12 cellular contexts compared by ENCODE assay signal in genomic region chr15:63583027-63583426, GRCh38. TPM values are rescaled to one million over a fixed set of nuclear protein-coding genes. Genes with fewer than 3 reads are reported as not detected.
DNase-seq lines count a peak whose midpoint lies in the region; ATAC-seq and TF ChIP-seq lines count a peak whose summit lies in the region.
"Had no signal": no experiment of that assay in that cellular context is flagged by ENCODE, and none has a peak within 500 bp of the region (broad histone marks: within the 10 kb centered on the region; RNA-seq: fewer than 3 reads in every experiment).

No MANE protein-coding gene starts in this region.

- H3K27me3 Mint-ChIP-seq in activated naive CD8-positive, alpha-beta T cell = no peaks in the 10 kb centered on the region
- no peaks in the 10 kb centered on the region for H3K27me3 Mint-ChIP-seq in activated naive CD8-positive, alpha-beta T cell treated with anti-CD3 and anti-CD28 coated beads for 36 hours
- H3K27me3 Mint-ChIP-seq in stimulated activated naive CD8-positive, alpha-beta T cell treated with anti-CD3 and anti-CD28 coated beads, Interleukin-15, amount 100 ng/mL, for 72 hours = no peaks in the 10 kb centered on the region

- peak; percentile 7 for ATAC-seq in stimulated activated naive CD8-positive, alpha-beta T cell treated with anti-CD3 and anti-CD28 coated beads, Interleukin-15, amount 100 ng/mL, for 72 hours

- POLR2A ChIA-PET in A673 (lab: Charles Lee; ENCODE audit: low non-redundant PET) = interaction anchor here (0.5 kb wide), 1 partner anchor 1294 kb away, joined by 3 read pairs; no protein-coding TSS in a partner anchor

- H3K27ac Mint-ChIP-seq in activated naive CD8-positive, alpha-beta T cell = peak overlapping the region; percentile 82
- H3K27ac Mint-ChIP-seq in activated naive CD8-positive, alpha-beta T cell treated with anti-CD3 and anti-CD28 coated beads for 36 hours = no peak overlapping the region
- no peak overlapping the region for H3K27ac Mint-ChIP-seq in stimulated activated naive CD8-positive, alpha-beta T cell treated with anti-CD3 and anti-CD28 coated beads, Interleukin-15, amount 100 ng/mL, for 72 hours

- H3K9me3 Mint-ChIP-seq in activated naive CD8-positive, alpha-beta T cell (ENCODE audit: low read depth) = no peaks in the 10 kb centered on the region
- H3K9me3 Mint-ChIP-seq in activated naive CD8-positive, alpha-beta T cell treated with anti-CD3 and anti-CD28 coated beads for 36 hours = peaks cover 5% of the 10 kb centered on the region
- no peaks in the 10 kb centered on the region for H3K9me3 Mint-ChIP-seq in stimulated activated naive CD8-positive, alpha-beta T cell treated with anti-CD3 and anti-CD28 coated beads, Interleukin-15, amount 100 ng/mL, for 72 hours

- no peaks in the 10 kb centered on the region for H3K4me1 ChIP-seq in A673 (ENCODE audit: insufficient read depth, low read length, poor library complexity, severe bottlenecking)

- CTCF ChIA-PET in A673 (lab: Charles Lee) = no interaction called here

- no peak for DNase-seq in activated naive CD8-positive, alpha-beta T cell treated with anti-CD3 and anti-CD28 coated beads for 36 hours
- DNase-seq in RKO (ENCODE audit: low spot score) (peak; percentile 89), fibroblast of peridontal ligament (ENCODE audit: extremely low read depth) (peak; percentile 82), cortex of kidney (lab: John Stamatoyannopoulos, UW) (no peak), KBM-7 (no peak), A673 (ENCODE audit: low spot score) (no peak)
- no peak for DNase-seq in stimulated activated naive CD8-positive, alpha-beta T cell treated with anti-CD3 and anti-CD28 coated beads, Interleukin-15, amount 100 ng/mL, for 72 hours
- DNase-seq: activated effector memory CD4-positive, alpha-beta T cell treated with anti-CD3 and anti-CD28 coated beads, Interleukin-2, amount 50 U/mL, for 16 hours; islet precursor cell; NCI-H1694; posterior cingulate gyrus had no signal

- H3K9me3 ChIP-seq in A673 (ENCODE audit: low read depth, low read length, poor library complexity, severe bottlenecking) = peaks cover 8% of the 10 kb centered on the region

- H3K36me3 Mint-ChIP-seq in activated naive CD8-positive, alpha-beta T cell = peaks cover 29% of the 10 kb centered on the region
- peaks cover 50% of the 10 kb centered on the region for H3K36me3 Mint-ChIP-seq in activated naive CD8-positive, alpha-beta T cell treated with anti-CD3 and anti-CD28 coated beads for 36 hours

- H3K4me1 Mint-ChIP-seq in activated naive CD8-positive, alpha-beta T cell (ENCODE audit: low read depth) = peaks cover 25% of the 10 kb centered on the region
- H3K4me1 Mint-ChIP-seq in activated naive CD8-positive, alpha-beta T cell treated with anti-CD3 and anti-CD28 coated beads for 36 hours = peaks cover 13% of the 10 kb centered on the region
- H3K4me1 Mint-ChIP-seq in stimulated activated naive CD8-positive, alpha-beta T cell treated with anti-CD3 and anti-CD28 coated beads, Interleukin-15, amount 100 ng/mL, for 72 hours = peaks cover 24% of the 10 kb centered on the region

- no peak overlapping the region for H3K4me3 ChIP-seq in A673 (ENCODE audit: low read depth, low read length, poor library complexity, severe bottlenecking)

- in situ Hi-C loops in KBM-7 (cut with MboI; ENCODE audit: low pct_unique_long_range_greater_than_20kb, low sequenced_read_pairs) = no loop called here

- BruUV-seq in A673 (replicated peaks; lab: Mats Ljungman, UMichigan) = no TSS peak

- no peak for TF ChIP-seq CTCF in A673 (conservative IDR thresholded peaks at IDR 0.05; ENCODE audit: low read depth, low read length)

- H3K27ac ChIP-seq in A673 (ENCODE audit: low read depth, low read length, poor library complexity, severe bottlenecking) = no peak overlapping the region

- H3K36me3 ChIP-seq in A673 (ENCODE audit: insufficient read depth, low read length, poor library complexity, severe bottlenecking) = peaks cover 21% of the 10 kb centered on the region

- intact Hi-C loops in A673 (cut with micrococcal nuclease; ENCODE audit: unreplicated experiment) = no loop called here

- no peaks in the 10 kb centered on the region for H3K27me3 ChIP-seq in A673 (replicated peaks; ENCODE audit: insufficient read depth, low read depth, low read length, poor library complexity)

- no peak overlapping the region for H3K4me3 Mint-ChIP-seq in activated naive CD8-positive, alpha-beta T cell
- H3K4me3 Mint-ChIP-seq in activated naive CD8-positive, alpha-beta T cell treated with anti-CD3 and anti-CD28 coated beads for 36 hours = no peak overlapping the region
- H3K4me3 Mint-ChIP-seq in stimulated activated naive CD8-positive, alpha-beta T cell treated with anti-CD3 and anti-CD28 coated beads, Interleukin-15, amount 100 ng/mL, for 72 hours = no peak overlapping the region

RNA-seq across cellular contexts. Expression of gene FBXL22, which starts 14.2 kb away (rescaled TPM):
- under 1 TPM; 0.52 to 0.76 TPM for total RNA-seq in activated naive CD8-positive, alpha-beta T cell treated with anti-CD3 and anti-CD28 coated beads for 36 hours
- total RNA-seq in A673 (2021) = 0.24 and 0.52 TPM in 2 replicates

Comparison
In these comparisons a context has a peak if more than half of its experiments do, and no peak if none do; other contexts are left out.
1. DNase-seq: peak in RKO (single experiment) and fibroblast of peridontal ligament (single experiment); none in activated naive CD8-positive, alpha-beta T cell treated with anti-CD3 and anti-CD28 coated beads for 36 hours (single experiment), stimulated activated naive CD8-positive, alpha-beta T cell treated with anti-CD3 and anti-CD28 coated beads, Interleukin-15, amount 100 ng/mL, for 72 hours (0 of 2), cortex of kidney (single experiment), KBM-7 (single experiment) and A673 (single experiment).